ENCODE assay signal across 1 cellular context in the genomic region with DNA sequence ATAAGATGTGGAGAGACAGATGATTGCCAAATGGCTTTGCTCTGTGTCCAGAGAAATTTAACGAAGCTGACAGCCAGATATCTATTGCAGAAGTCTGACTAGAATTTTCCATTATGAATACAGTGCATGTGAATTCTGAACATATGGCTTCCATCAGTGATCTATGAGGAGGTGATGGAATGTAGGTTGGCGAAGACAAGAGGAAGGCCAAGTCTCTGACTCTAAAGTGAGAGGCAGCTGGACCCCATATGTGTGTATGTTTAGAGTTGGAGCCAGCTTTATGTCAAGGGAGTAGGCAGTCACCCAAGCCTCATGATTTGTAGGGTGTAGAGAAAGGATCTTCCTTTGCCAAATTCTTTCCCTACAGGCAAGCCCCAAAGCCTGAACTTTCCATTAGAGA.
A peak's percentile ranks its signal among the peaks of the same experiment; 100 is the strongest.
TF ChIP-seq lines count a peak whose summit lies in the region.

No MANE protein-coding gene starts in this region.

TF ChIP-seq in SK-N-SH, 30 proteins besides CTCF, POLR2A, EP300 and RAD21 (continued from another document):
- TF ChIP-seq TCF12 (IDR thresholded peaks at IDR 0.05) (peak; percentile 100), MEF2A (IDR thresholded peaks at IDR 0.05; ENCODE audit: borderline replicate concordance, low read depth) (no peak), SIN3A (IDR thresholded peaks at IDR 0.05; ENCODE audit: borderline replicate concordance, low read depth, low read length) (no peak), TEAD4 (IDR thresholded peaks at IDR 0.05; ENCODE audit: borderline replicate concordance, insufficient read depth) (peak; percentile 88), YY1 (IDR thresholded peaks at IDR 0.05; ENCODE audit: low read depth) (no peak), SMC3 (IDR thresholded peaks at IDR 0.05; ENCODE audit: low read depth, low read length) (no peak), RFX5 (IDR thresholded peaks at IDR 0.05; ENCODE audit: low read length) (no peak), RCOR1 (IDR thresholded peaks at IDR 0.05; ENCODE audit: low read length) (no peak), GATA2 (CRISPR knock-in tag; IDR thresholded peaks at IDR 0.05) (no peak), JUND (IDR thresholded peaks at IDR 0.05) (peak; percentile 80), FOXJ3 (CRISPR knock-in tag; IDR thresholded peaks at IDR 0.05) (no peak), TAF1 (IDR thresholded peaks at IDR 0.05; ENCODE audit: borderline replicate concordance, low read depth, low read length) (no peak), NRF1 (IDR thresholded peaks at IDR 0.05; ENCODE audit: low read depth, low read length) (no peak), POLR2AphosphoS5 (IDR thresholded peaks at IDR 0.05; ENCODE audit: low read depth, low read length) (peak; percentile 89), FOSL2 (IDR thresholded peaks at IDR 0.05; ENCODE audit: borderline replicate concordance, low read depth) (no peak; the same call in 1 of the 2 replicates), EZH2phosphoT487 (IDR thresholded peaks at IDR 0.05; ENCODE audit: borderline replicate concordance, low read depth) (no peak), MXI1 (IDR thresholded peaks at IDR 0.05; ENCODE audit: low read depth, low read length) (no peak), GABPA (IDR thresholded peaks at IDR 0.05; ENCODE audit: low read depth) (peak; percentile 26; the same call in 1 of the 2 replicates)
- TF ChIP-seq, protein P1, sequence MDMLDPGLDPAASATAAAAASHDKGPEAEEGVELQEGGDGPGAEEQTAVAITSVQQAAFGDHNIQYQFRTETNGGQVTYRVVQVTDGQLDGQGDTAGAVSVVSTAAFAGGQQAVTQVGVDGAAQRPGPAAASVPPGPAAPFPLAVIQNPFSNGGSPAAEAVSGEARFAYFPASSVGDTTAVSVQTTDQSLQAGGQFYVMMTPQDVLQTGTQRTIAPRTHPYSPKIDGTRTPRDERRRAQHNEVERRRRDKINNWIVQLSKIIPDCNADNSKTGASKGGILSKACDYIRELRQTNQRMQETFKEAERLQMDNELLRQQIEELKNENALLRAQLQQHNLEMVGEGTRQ (IDR thresholded peaks at IDR 0.05; ENCODE audit: borderline replicate concordance, low read depth, low read length), result no peak
- TF ChIP-seq, protein P2, sequence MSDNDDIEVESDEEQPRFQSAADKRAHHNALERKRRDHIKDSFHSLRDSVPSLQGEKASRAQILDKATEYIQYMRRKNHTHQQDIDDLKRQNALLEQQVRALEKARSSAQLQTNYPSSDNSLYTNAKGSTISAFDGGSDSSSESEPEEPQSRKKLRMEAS (IDR thresholded peaks at IDR 0.05; ENCODE audit: low read depth), result 0 out of 2 replicates have a peak, but pooled peaks have one; percentile 42
